ENCODE assay signal across 5 cellular contexts in the genomic region with DNA sequence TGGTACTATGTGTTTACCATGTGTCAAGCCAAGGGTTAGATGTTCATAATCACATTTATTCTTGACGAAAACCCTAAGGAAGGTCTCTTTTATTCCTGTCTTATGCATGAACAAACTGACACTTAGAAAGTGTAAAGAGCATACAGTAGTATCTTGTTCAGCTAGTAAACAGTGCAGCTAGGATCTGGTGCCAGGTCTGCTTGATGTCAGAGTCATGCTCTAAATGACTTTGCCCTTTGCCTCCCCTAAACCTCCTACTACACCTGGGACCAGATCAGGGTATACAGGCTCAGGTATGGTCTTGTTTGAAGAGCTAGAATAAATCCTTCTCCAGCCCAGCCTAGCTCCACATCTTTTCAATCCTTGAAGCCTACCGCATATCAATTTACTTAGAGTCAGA.
"Had no signal": no experiment of that assay in that cellular context is flagged by ENCODE, and none has a peak within 500 bp of the region (broad histone marks: within the 10 kb centered on the region; RNA-seq: fewer than 3 reads in every experiment).

No MANE protein-coding gene starts in this region.

- DNase-seq: GDM1, GF-D8 had no signal

- FAIRE-seq: G401.6, GM12891, GM18507 had no signal
